Comparison of ENCODE assay signal across 8 cellular contexts in the genomic region with DNA sequence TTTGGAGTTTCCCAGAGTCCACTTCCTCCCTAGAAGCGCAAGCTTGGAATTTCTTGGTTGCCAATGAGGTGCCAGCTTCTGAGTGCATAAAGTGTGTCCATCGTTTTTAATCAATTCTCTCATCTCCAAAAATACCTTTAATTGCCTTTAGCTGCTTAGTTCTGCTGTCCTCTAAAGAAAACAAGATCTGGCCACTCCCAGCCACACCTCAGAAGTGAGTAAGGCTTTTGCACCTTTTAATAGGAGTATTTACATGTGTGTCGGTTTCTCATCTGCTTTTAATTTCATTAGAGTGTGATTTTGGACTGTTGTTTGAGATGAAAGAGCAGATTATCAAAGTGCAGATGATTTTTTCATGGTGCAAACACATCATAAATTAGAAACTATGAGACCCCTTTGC. TPM values are rescaled to one million over a fixed set of nuclear protein-coding genes. Genes with fewer than 3 reads are reported as not detected.
DNase-seq lines count a peak whose midpoint lies in the region; ATAC-seq, FAIRE-seq and TF ChIP-seq lines count a peak whose summit lies in the region.

No MANE protein-coding gene starts in this region.

- POLR2A ChIA-PET in Panc1 (lab: Charles Lee), result interaction anchor here (1.1 kb wide), 1 partner anchor 11 kb away, joined by 3 read pairs; no protein-coding TSS in a partner anchor

- peaks cover 53 to 100% (median 92%) of the 10 kb centered on the region in 4 donors for H3K4me1 Mint-ChIP-seq in CD4-positive, CD25-positive, alpha-beta regulatory T cell

- intact Hi-C loops in Panc1 (cut with micrococcal nuclease; ENCODE audit: unreplicated experiment), result no loop called here

- no peaks in the 10 kb centered on the region for H3K27me3 Mint-ChIP-seq in CD4-positive, CD25-positive, alpha-beta regulatory T cell

- no peaks in the 10 kb centered on the region for H3K27me3 ChIP-seq in CD4-positive, CD25-positive, alpha-beta regulatory T cell (ENCODE audit: control insufficient read depth, insufficient read depth, low read length)
- no peaks in the 10 kb centered on the region for H3K27me3 ChIP-seq in Panc1 (ENCODE audit: control insufficient read depth, insufficient read depth, low read length)
- no peaks in the 10 kb centered on the region for H3K27me3 ChIP-seq in osteoblast (ENCODE audit: insufficient read depth, low read length)

- peaks cover 54% of the 10 kb centered on the region for H4K20me1 ChIP-seq in osteoblast (ENCODE audit: insufficient read depth, low read length)

- H3K4me3 ChIP-seq in CD4-positive, CD25-positive, alpha-beta regulatory T cell (ENCODE audit: low read depth, low read length), result peak overlapping the region; percentile 70
- H3K4me3 ChIP-seq in Panc1 (ENCODE audit: low read depth in 2 of 2, low read length in 2 of 2) (peak overlapping the region in 1 of 2 experiments; percentile 21; a peak in 2 of 4 replicates), epithelial cell of esophagus (ENCODE audit: low read length) (peak overlapping the region; percentile 18), osteoblast (ENCODE audit: insufficient read depth, low read length) (no peak overlapping the region)

- H3K36me3 Mint-ChIP-seq in CD4-positive, CD25-positive, alpha-beta regulatory T cell, result peaks cover 39% of the 10 kb centered on the region

- peaks cover 45% of the 10 kb centered on the region for H3K36me3 ChIP-seq in CD4-positive, CD25-positive, alpha-beta regulatory T cell (ENCODE audit: control insufficient read depth, insufficient read depth, low read length)
- H3K36me3 ChIP-seq in Panc1 (ENCODE audit: control insufficient read depth, insufficient read depth, low read length), result peaks cover 17% of the 10 kb centered on the region; the same call in 1 of the 2 replicates
- H3K36me3 ChIP-seq in osteoblast (ENCODE audit: insufficient read depth, low read length), result peaks cover 36% of the 10 kb centered on the region

- TF ChIP-seq POLR2A in GM12892 (IDR thresholded peaks at IDR 0.05; ENCODE audit: low read depth, low read length), result no peak

- no TSS peak for BruUV-seq in Panc1 (replicated peaks; lab: Mats Ljungman, UMichigan)

- peaks cover 0 to 2% (median 0%) of the 10 kb centered on the region in 7 donors for H3K9me3 Mint-ChIP-seq in CD4-positive, CD25-positive, alpha-beta regulatory T cell

- no peak for ATAC-seq in CD4-positive, CD25-positive, alpha-beta regulatory T cell (ENCODE audit: low read depth in 2 of 2)
- no peak for ATAC-seq in Panc1
- no peak for ATAC-seq in GM19467 (IDR thresholded peaks at IDR 0.05; ENCODE audit: unreplicated experiment)
- no peak for ATAC-seq in GM18520 (IDR thresholded peaks at IDR 0.05; ENCODE audit: unreplicated experiment)

- H3K79me2 ChIP-seq in osteoblast (ENCODE audit: insufficient read depth, low read length), result peaks cover 100% of the 10 kb centered on the region

- no peak for DNase-seq in CD4-positive, CD25-positive, alpha-beta regulatory T cell
- no peak for DNase-seq in Panc1 (ENCODE audit: low read depth, low spot score)
- DNase-seq in epithelial cell of esophagus (ENCODE audit: low read depth), result peak; percentile 67
- no peak for DNase-seq in osteoblast (ENCODE audit: insufficient read length, low spot score, missing footprints)
- no peak for DNase-seq in GM12892 (ENCODE audit: insufficient read length)
- DNase-seq in cerebellum (ENCODE audit: low spot score), result no peak

- H3K4me3 Mint-ChIP-seq in CD4-positive, CD25-positive, alpha-beta regulatory T cell, result peak overlapping the region; percentile 68 to 84 (median 72)

- H2AFZ ChIP-seq in osteoblast (ENCODE audit: low read length), result peak overlapping the region; percentile 17

- H3K27ac ChIP-seq in CD4-positive, CD25-positive, alpha-beta regulatory T cell (ENCODE audit: insufficient read depth, low read length, poor library complexity, severe bottlenecking), result peak overlapping the region; percentile 99
- H3K27ac ChIP-seq in Panc1 (ENCODE audit: low read length) (peak overlapping the region; percentile 99), osteoblast (ENCODE audit: low read depth, low read length) (peak overlapping the region; percentile 42)

- peaks cover 100% of the 10 kb centered on the region for H3K4me1 ChIP-seq in CD4-positive, CD25-positive, alpha-beta regulatory T cell (ENCODE audit: control insufficient read depth, insufficient read depth, low read length, poor library complexity, severe bottlenecking)
- H3K4me1 ChIP-seq in Panc1 (ENCODE audit: control insufficient read depth, insufficient read depth, low read length) (peaks cover 100% of the 10 kb centered on the region), osteoblast (ENCODE audit: insufficient read depth, low read length) (peaks cover 79% of the 10 kb centered on the region)

- H3K9me3 ChIP-seq in CD4-positive, CD25-positive, alpha-beta regulatory T cell (ENCODE audit: control insufficient read depth in 2 of 2, low read length in 2 of 2), result no peaks in the 10 kb centered on the region
- H3K9me3 ChIP-seq in Panc1 (ENCODE audit: control insufficient read depth, insufficient read depth, low read depth, low read length) (no peaks in the 10 kb centered on the region), osteoblast (ENCODE audit: low read depth, low read length) (no peaks in the 10 kb centered on the region)

- TF ChIP-seq CTCF in Panc1 (IDR thresholded peaks at IDR 0.05) (no peak), epithelial cell of esophagus (IDR thresholded peaks at IDR 0.05; ENCODE audit: insufficient read depth, low read depth, low read length, missing control alignments) (no peak), osteoblast (IDR thresholded peaks at IDR 0.05; ENCODE audit: extremely low read depth, low read depth, low read length) (no peak)

- peak overlapping the region; percentile 100 for H3K27ac Mint-ChIP-seq in CD4-positive, CD25-positive, alpha-beta regulatory T cell

- in situ Hi-C loops in Panc1 (cut with HindIII; ENCODE audit: low pct_unique_long_range_greater_than_20kb, low sequenced_read_pairs), result no loop called here

- CTCF ChIA-PET in Panc1 (lab: Charles Lee), result no interaction called here

- FAIRE-seq in GM12892 (lab: Jason Lieb, UNC), result no peak

- H3K4me2 ChIP-seq in osteoblast (ENCODE audit: insufficient read depth, low read length), result peak overlapping the region; percentile 4

RNA-seq across cellular contexts. Expression of gene CD44, which starts 20.1 kb away (rescaled TPM):
- total RNA-seq in CD4-positive, CD25-positive, alpha-beta regulatory T cell, result 1,181 TPM
- 100 to 1,000 TPM; 441 to 539 (median 477) TPM for polyA plus RNA-seq in CD4-positive, CD25-positive, alpha-beta regulatory T cell
- total RNA-seq in Panc1 (2021; ENCODE audit: unreplicated experiment) (1,819 TPM), osteoblast (238 and 268 TPM in 2 replicates), cerebellum (6.0 TPM)
- 1,270 TPM for polyA plus RNA-seq in Panc1 (2012; ENCODE audit: insufficient read length)
- 449 TPM for polyA plus RNA-seq in GM12892 (2012; ENCODE audit: missing spikeins)

Comparison
In these comparisons a context has a peak if more than half of its experiments do, and no peak if none do; other contexts are left out.
1. H3K27ac ChIP-seq: peak in every context shown above with its lines; median percentile 99 in CD4-positive, CD25-positive, alpha-beta regulatory T cell; 99 in Panc1; 42 in osteoblast.
2. RNA of gene CD44, which starts 20.1 kb away (total RNA-seq): 1,819 TPM in Panc1 (single experiment), 1,181 TPM in CD4-positive, CD25-positive, alpha-beta regulatory T cell (single experiment) and 238 to 268 TPM in osteoblast; 6.0 TPM in cerebellum (single experiment); every median in the first group is over 10 times any median in the second.